In the genomic region with DNA sequence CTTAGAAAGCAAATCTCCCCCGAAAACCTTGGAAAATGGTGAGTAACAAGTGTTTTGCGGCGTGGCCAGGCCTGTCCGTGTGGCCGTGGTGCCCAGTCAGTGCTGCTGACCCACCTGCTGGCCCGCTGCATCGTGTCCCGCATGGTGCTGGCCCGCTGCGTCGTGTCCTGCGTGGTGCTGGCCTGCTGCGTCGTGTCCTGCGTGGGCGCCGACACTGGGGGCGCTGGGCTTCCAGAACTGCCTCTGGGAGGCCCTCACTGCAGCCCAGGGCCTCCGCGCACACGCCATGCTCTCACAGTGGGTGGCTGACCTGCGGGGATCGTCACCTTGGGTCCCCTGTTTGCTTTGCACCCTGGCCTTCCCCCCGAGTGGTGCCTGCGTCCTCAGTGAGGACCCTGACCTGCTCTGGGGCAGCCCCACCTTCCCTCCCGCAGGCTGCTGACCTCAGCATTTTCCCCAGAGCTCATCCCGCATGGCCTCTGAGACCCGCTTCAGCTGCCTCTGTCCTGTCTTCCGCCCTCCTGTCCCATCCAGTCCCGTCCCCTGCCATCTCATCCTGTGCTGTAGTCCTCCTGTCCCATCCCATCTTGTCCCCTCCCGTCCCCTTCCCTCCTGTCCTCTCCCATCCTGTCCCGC, we compare ENCODE assay signal across 1 cellular context.
TF ChIP-seq lines count a peak whose summit lies in the region.

No MANE protein-coding gene starts in this region.

TF ChIP-seq in WTC11, 78 proteins besides CTCF, POLR2A, EP300 and RAD21 (continued from another document):
- TF ChIP-seq, protein P1, sequence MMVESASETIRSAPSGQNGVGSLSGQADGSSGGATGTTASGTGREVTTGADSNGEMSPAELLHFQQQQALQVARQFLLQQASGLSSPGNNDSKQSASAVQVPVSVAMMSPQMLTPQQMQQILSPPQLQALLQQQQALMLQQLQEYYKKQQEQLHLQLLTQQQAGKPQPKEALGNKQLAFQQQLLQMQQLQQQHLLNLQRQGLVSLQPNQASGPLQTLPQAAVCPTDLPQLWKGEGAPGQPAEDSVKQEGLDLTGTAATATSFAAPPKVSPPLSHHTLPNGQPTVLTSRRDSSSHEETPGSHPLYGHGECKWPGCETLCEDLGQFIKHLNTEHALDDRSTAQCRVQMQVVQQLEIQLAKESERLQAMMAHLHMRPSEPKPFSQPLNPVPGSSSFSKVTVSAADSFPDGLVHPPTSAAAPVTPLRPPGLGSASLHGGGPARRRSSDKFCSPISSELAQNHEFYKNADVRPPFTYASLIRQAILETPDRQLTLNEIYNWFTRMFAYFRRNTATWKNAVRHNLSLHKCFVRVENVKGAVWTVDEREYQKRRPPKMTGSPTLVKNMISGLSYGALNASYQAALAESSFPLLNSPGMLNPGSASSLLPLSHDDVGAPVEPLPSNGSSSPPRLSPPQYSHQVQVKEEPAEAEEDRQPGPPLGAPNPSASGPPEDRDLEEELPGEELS (CRISPR knock-in tag; IDR thresholded peaks at IDR 0.05): no peak
- TF ChIP-seq JAZF1 (CRISPR knock-in tag; IDR thresholded peaks at IDR 0.05) (no peak), ATF1 (CRISPR knock-in tag; IDR thresholded peaks at IDR 0.05) (no peak), NFATC4 (CRISPR knock-in tag; IDR thresholded peaks at IDR 0.05) (no peak), ETV6 (CRISPR knock-in tag; IDR thresholded peaks at IDR 0.05) (no peak)
